Comparison of ENCODE assay signal across 8 cellular contexts in the genomic region with DNA sequence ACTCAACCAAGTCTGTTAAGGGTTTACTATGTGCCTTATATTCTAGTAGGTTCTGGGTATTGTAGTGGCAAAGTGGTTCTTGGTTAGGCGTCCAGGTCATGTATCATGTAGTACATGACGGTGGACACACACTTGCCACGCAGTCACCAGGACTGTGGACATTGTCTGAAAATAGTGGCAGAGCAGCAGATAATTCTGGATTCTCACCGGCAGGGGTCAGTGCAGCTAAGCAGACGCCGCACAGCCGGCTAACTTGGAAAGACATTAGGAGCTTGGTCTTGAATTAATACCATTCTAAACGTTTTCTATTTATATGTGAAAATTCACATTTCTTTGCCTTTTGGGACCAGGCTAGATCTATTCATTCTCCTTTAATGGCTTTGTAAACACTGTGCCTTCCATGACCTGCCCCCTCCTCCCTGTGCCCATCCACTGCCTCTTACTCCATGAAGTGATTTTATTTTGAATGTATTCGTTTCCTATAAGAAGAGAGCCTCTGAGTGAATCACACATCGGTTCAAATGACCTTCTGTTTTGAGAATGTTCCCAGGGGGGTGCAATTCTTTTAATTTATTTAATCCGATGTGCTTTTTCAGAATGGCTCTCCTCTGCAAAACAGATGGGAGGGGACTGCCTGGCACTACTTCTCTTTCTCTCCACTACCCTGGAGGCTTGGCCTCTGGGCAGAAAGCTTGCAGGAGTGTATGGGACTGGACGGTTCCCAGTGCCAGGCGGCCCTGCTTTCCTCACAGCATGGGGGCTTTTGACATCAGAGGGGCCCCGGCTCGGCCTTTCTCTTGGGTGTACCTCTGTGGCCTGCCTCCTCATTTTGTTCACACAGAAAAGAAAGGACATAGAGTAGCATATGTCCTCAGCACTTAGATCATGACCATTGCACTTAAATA.
DNase-seq lines count a peak whose midpoint lies in the region; ATAC-seq, FAIRE-seq and TF ChIP-seq lines count a peak whose summit lies in the region.

No MANE protein-coding gene starts in this region.

- H3K4me1 Mint-ChIP-seq in CD8-positive, alpha-beta T cell (ENCODE audit: low read depth): no peaks in the 10 kb centered on the region

- no peak overlapping the region for H2AFZ ChIP-seq in OCI-LY3 (ENCODE audit: low read depth, low read length)

- no peak overlapping the region for H3K9ac ChIP-seq in OCI-LY3 (ENCODE audit: low read length)

- no peaks in the 10 kb centered on the region for H3K4me1 ChIP-seq in CD8-positive, alpha-beta T cell (ENCODE audit: insufficient read depth, low read length)
- no peaks in the 10 kb centered on the region for H3K4me1 ChIP-seq in OCI-LY3 (ENCODE audit: low read length)
- no peaks in the 10 kb centered on the region for H3K4me1 ChIP-seq in effector memory CD4-positive, alpha-beta T cell (ENCODE audit: control insufficient read depth, insufficient read depth, low read length, poor library complexity, severe bottlenecking)

- H3K36me3 Mint-ChIP-seq in CD8-positive, alpha-beta T cell: no peaks in the 10 kb centered on the region

- no peak for ATAC-seq in CD8-positive, alpha-beta T cell
- ATAC-seq in GM18870 (IDR thresholded peaks at IDR 0.05; ENCODE audit: unreplicated experiment) (peak; percentile 67), HG03521 (IDR thresholded peaks at IDR 0.05; ENCODE audit: unreplicated experiment) (peak; percentile 78), left colon (peak; percentile 51)

- H3K4me3 ChIP-seq in CD8-positive, alpha-beta T cell (ENCODE audit: low read depth, low read length): no peak overlapping the region
- H3K4me3 ChIP-seq in OCI-LY3 (ENCODE audit: low read length) (no peak overlapping the region), bronchial epithelial cell (ENCODE audit: low read depth, low read length) (no peak overlapping the region)
- H3K4me3 ChIP-seq in effector memory CD4-positive, alpha-beta T cell (ENCODE audit: insufficient read depth, low read depth, low read length, poor library complexity, severe bottlenecking): no peak overlapping the region

- peaks cover 4% of the 10 kb centered on the region for H3K9me3 Mint-ChIP-seq in CD8-positive, alpha-beta T cell

- no peak overlapping the region for H3K27ac ChIP-seq in CD8-positive, alpha-beta T cell (ENCODE audit: low read depth, low read length)
- no peak overlapping the region for H3K27ac ChIP-seq in OCI-LY3 (ENCODE audit: low read length)
- H3K27ac ChIP-seq in effector memory CD4-positive, alpha-beta T cell (ENCODE audit: insufficient read depth, low read length, poor library complexity, severe bottlenecking): no peak overlapping the region

- H3K27me3 ChIP-seq in CD8-positive, alpha-beta T cell (ENCODE audit: insufficient read depth, low read length): no peaks in the 10 kb centered on the region
- H3K27me3 ChIP-seq in OCI-LY3 (ENCODE audit: low read depth, low read length) (peaks cover 5% of the 10 kb centered on the region; the same call in 1 of the 2 replicates), bronchial epithelial cell (ENCODE audit: control insufficient read depth, insufficient read depth, low read length) (no peaks in the 10 kb centered on the region)
- H3K27me3 ChIP-seq in effector memory CD4-positive, alpha-beta T cell (replicated peaks; ENCODE audit: control insufficient read depth, insufficient read depth, low read length, poor library complexity, severe bottlenecking): no peaks in the 10 kb centered on the region

- no peaks in the 10 kb centered on the region for H3K9me3 ChIP-seq in CD8-positive, alpha-beta T cell (ENCODE audit: low read length)
- H3K9me3 ChIP-seq in OCI-LY3 (ENCODE audit: insufficient read depth, low read length): no peaks in the 10 kb centered on the region
- no peaks in the 10 kb centered on the region for H3K9me3 ChIP-seq in effector memory CD4-positive, alpha-beta T cell (ENCODE audit: control insufficient read depth, low read length)

- peak in 2 of 7 experiments; percentile 4 to 15 for DNase-seq in CD8-positive, alpha-beta T cell
- DNase-seq in bronchial epithelial cell (ENCODE audit: low read depth) (peak; percentile 33), left colon (peak in 1 of 2 donors; percentile 48)
- DNase-seq in stimulated activated CD8-positive, alpha-beta memory T cell treated with anti-CD3 and anti-CD28 coated beads, Interleukin-15, amount 100 ng/mL, for 48 hours (ENCODE audit: low read depth in 2 of 2): peak; percentile 1 to 2
- DNase-seq in effector memory CD4-positive, alpha-beta T cell: no peak

- POLR2A ChIA-PET in CD8-positive, alpha-beta T cell (lab: Charles Lee): no interaction called here

- CTCF ChIA-PET in CD8-positive, alpha-beta T cell (lab: Charles Lee): interaction anchor here (0.8 to 2.4 kb wide), 3 partner anchors 9 to 378 kb away, joined by 3 to 10 read pairs (median 3); no protein-coding TSS in a partner anchor

- TF ChIP-seq CTCF in CD8-positive, alpha-beta T cell (IDR thresholded peaks at IDR 0.05): peak; percentile 35
- TF ChIP-seq CTCF in OCI-LY3 (IDR thresholded peaks at IDR 0.05; ENCODE audit: low read depth, low read length) (peak; percentile 80), bronchial epithelial cell (IDR thresholded peaks at IDR 0.05; ENCODE audit: insufficient read depth, low read length, severe bottlenecking) (peak; percentile 82)

- FAIRE-seq in bronchial epithelial cell (lab: Jason Lieb, UNC): peak; percentile 52

- no peaks in the 10 kb centered on the region for H3K27me3 Mint-ChIP-seq in CD8-positive, alpha-beta T cell (ENCODE audit: low read depth)

- H3K79me2 ChIP-seq in OCI-LY3 (ENCODE audit: low read length): no peaks in the 10 kb centered on the region

- no peak overlapping the region for H3K4me2 ChIP-seq in OCI-LY3 (ENCODE audit: low read length)

- H4K20me1 ChIP-seq in OCI-LY3 (ENCODE audit: insufficient read depth, low read length): no peaks in the 10 kb centered on the region

- intact Hi-C loops in CD8-positive, alpha-beta T cell (cut with DNase I, micrococcal nuclease): loop anchor here (1.0 to 5.0 kb wide), 3 partner anchors 378 to 1194 kb away; no protein-coding TSS in a partner anchor
- intact Hi-C loops in left colon (cut with DNase I, micrococcal nuclease): no loop called here

- no peak overlapping the region for H3K27ac Mint-ChIP-seq in CD8-positive, alpha-beta T cell

- no peaks in the 10 kb centered on the region for H3K36me3 ChIP-seq in CD8-positive, alpha-beta T cell (ENCODE audit: insufficient read depth, low read length)
- H3K36me3 ChIP-seq in OCI-LY3 (replicated peaks; ENCODE audit: low read depth, low read length) (no peaks in the 10 kb centered on the region), bronchial epithelial cell (ENCODE audit: control insufficient read depth, insufficient read depth, low read length) (no peaks in the 10 kb centered on the region)
- no peaks in the 10 kb centered on the region for H3K36me3 ChIP-seq in effector memory CD4-positive, alpha-beta T cell (ENCODE audit: control insufficient read depth, insufficient read depth, low read length)

- no peak overlapping the region for H3K4me3 Mint-ChIP-seq in CD8-positive, alpha-beta T cell

Comparison
In these comparisons a context has a peak if more than half of its experiments do, and no peak if none do; other contexts are left out.
1. DNase-seq: peak in bronchial epithelial cell (single experiment) and stimulated activated CD8-positive, alpha-beta memory T cell treated with anti-CD3 and anti-CD28 coated beads, Interleukin-15, amount 100 ng/mL, for 48 hours (2 of 2); none in effector memory CD4-positive, alpha-beta T cell (0 of 3).
2. intact Hi-C loops: an anchor here in CD8-positive, alpha-beta T cell (1.0 to 5.0 kb wide); none called in left colon.
3. Peak in every context shown above with its lines, with median percentiles within 50 percentile points of each other: CTCF ChIP-seq.